In genomic region chr19:17605761-17606745, GRCh38 we compare ENCODE assay signal across 8 cellular contexts. TPM values are rescaled to one million over a fixed set of nuclear protein-coding genes. Genes with fewer than 3 reads are reported as not detected.
DNase-seq lines count a peak whose midpoint lies in the region; ATAC-seq and TF ChIP-seq lines count a peak whose summit lies in the region.

No MANE protein-coding gene starts in this region.

- no peak for TF ChIP-seq POLR2A in Peyer's patch (IDR thresholded peaks at IDR 0.05)

- peak overlapping the region; percentile 28 to 54 (median 40) for H3K4me3 ChIP-seq in Peyer's patch

- H3K4me1 Mint-ChIP-seq in activated T-helper 2 cell treated with anti-CD3 and anti-CD28 coated beads, Interferon-gamma antibody, Interleukin-2, Interleukin-4, amounts not matched to agents 10 μg/mL and 5 μg/mL and 100 μg/mL, durations not matched to agents 14 hours and 24 hours and 36 hours (ENCODE audit: low read depth), result peaks cover 6% of the 10 kb centered on the region

- peaks cover 0 to 14% (median 12%) of the 10 kb centered on the region in 4 donors for H3K4me1 ChIP-seq in Peyer's patch

- ATAC-seq in HG03558 (IDR thresholded peaks at IDR 0.05; ENCODE audit: extremely low read depth, unreplicated experiment), result peak; percentile 45

- peak overlapping the region; percentile 50 for H3K27ac Mint-ChIP-seq in activated T-helper 2 cell treated with anti-CD3 and anti-CD28 coated beads, Interferon-gamma antibody, Interleukin-2, Interleukin-4, amounts not matched to agents 10 μg/mL and 5 μg/mL and 100 μg/mL, durations not matched to agents 14 hours and 24 hours and 36 hours

- intact Hi-C loops in activated T-helper 2 cell treated with anti-CD3 and anti-CD28 coated beads, Interferon-gamma antibody, Interleukin-2, Interleukin-4, amounts not matched to agents 10 μg/mL and 5 μg/mL and 100 μg/mL, durations not matched to agents 14 hours and 24 hours and 36 hours (cut with micrococcal nuclease), result no loop called here

- H3K27ac ChIP-seq in Peyer's patch (peak overlapping the region in 3 of 4 donors; percentile 22 to 53 (median 48)), substantia nigra (ENCODE audit: low read depth, low read length, poor library complexity, severe bottlenecking) (no peak overlapping the region)

- no peaks in the 10 kb centered on the region for H3K36me3 ChIP-seq in Peyer's patch

- peak; percentile 67 for DNase-seq in Ammon's horn (ENCODE audit: low spot score)
- DNase-seq in GM19238 (ENCODE audit: insufficient read length, low spot score), result peak; percentile 86
- DNase-seq in Peyer's patch, result peak; percentile 75 to 91 (median 82)
- DNase-seq in activated T-helper 2 cell treated with anti-CD3 and anti-CD28 coated beads, Interferon-gamma antibody, Interleukin-2, Interleukin-4, amounts not matched to agents 10 μg/mL and 5 μg/mL and 100 μg/mL, durations not matched to agents 14 hours and 24 hours and 36 hours (ENCODE audit: low spot score), result peak; percentile 74
- DNase-seq in foreskin melanocyte, result peak; percentile 70
- peak; percentile 11 for DNase-seq in non-pigmented ciliary epithelial cell (ENCODE audit: low read depth)
- peak in 40 of 49 donors; percentile 7 to 84 (median 37) for DNase-seq in substantia nigra (lab: John Stamatoyannopoulos, UW)

- peaks cover 0 to 7% (median 0%) of the 10 kb centered on the region in 4 donors for H3K9me3 ChIP-seq in Peyer's patch

- peaks cover 32% of the 10 kb centered on the region for H3K27me3 Mint-ChIP-seq in activated T-helper 2 cell treated with anti-CD3 and anti-CD28 coated beads, Interferon-gamma antibody, Interleukin-2, Interleukin-4, amounts not matched to agents 10 μg/mL and 5 μg/mL and 100 μg/mL, durations not matched to agents 14 hours and 24 hours and 36 hours (ENCODE audit: low read depth)

- no peaks in the 10 kb centered on the region for H3K9me3 Mint-ChIP-seq in activated T-helper 2 cell treated with anti-CD3 and anti-CD28 coated beads, Interferon-gamma antibody, Interleukin-2, Interleukin-4, amounts not matched to agents 10 μg/mL and 5 μg/mL and 100 μg/mL, durations not matched to agents 14 hours and 24 hours and 36 hours

- peak overlapping the region; percentile 73 for H3K4me3 Mint-ChIP-seq in activated T-helper 2 cell treated with anti-CD3 and anti-CD28 coated beads, Interferon-gamma antibody, Interleukin-2, Interleukin-4, amounts not matched to agents 10 μg/mL and 5 μg/mL and 100 μg/mL, durations not matched to agents 14 hours and 24 hours and 36 hours (ENCODE audit: low read depth)

- TF ChIP-seq CTCF in Peyer's patch (IDR thresholded peaks at IDR 0.05), result peak in 4 of 6 experiments; percentile 60 to 69 (median 64)

- H3K27me3 ChIP-seq in Peyer's patch, result no peaks in the 10 kb centered on the region

- no peaks in the 10 kb centered on the region for H3K36me3 Mint-ChIP-seq in activated T-helper 2 cell treated with anti-CD3 and anti-CD28 coated beads, Interferon-gamma antibody, Interleukin-2, Interleukin-4, amounts not matched to agents 10 μg/mL and 5 μg/mL and 100 μg/mL, durations not matched to agents 14 hours and 24 hours and 36 hours (ENCODE audit: low read depth)

RNA-seq across cellular contexts. Expression of gene COLGALT1, which starts 50.6 kb away (rescaled TPM):
- 10 to 100 TPM; 24.7 to 79.2 (median 48.9) TPM for total RNA-seq in Peyer's patch
- total RNA-seq in activated T-helper 2 cell treated with anti-CD3 and anti-CD28 coated beads, Interferon-gamma antibody, Interleukin-2, Interleukin-4, amounts not matched to agents 10 μg/mL and 5 μg/mL and 100 μg/mL, durations not matched to agents 14 hours and 24 hours and 36 hours, result 77.0 and 84.3 TPM in 2 replicates

Comparison
In these comparisons a context has a peak if more than half of its experiments do, and no peak if none do; other contexts are left out.
1. DNase-seq: peak in every context shown above with its lines; median percentile 86 in GM19238; 82 in Peyer's patch; 74 in activated T-helper 2 cell treated with anti-CD3 and anti-CD28 coated beads, Interferon-gamma antibody, Interleukin-2, Interleukin-4, amounts not matched to agents 10 μg/mL and 5 μg/mL and 100 μg/mL, durations not matched to agents 14 hours and 24 hours and 36 hours; 70 in foreskin melanocyte; 67 in Ammon's horn; 37 in substantia nigra; 11 in non-pigmented ciliary epithelial cell.